In genomic region chr20:290081-290831, GRCh38 we compare ENCODE assay signal across 1 cellular context.
A peak's percentile ranks its signal among the peaks of the same experiment; 100 is the strongest.
TF ChIP-seq lines count a peak whose summit lies in the region.

Gene C20orf96 (minus strand): TSS chr20:290750. CDS start chr20:290610, 140 bp downstream.

TF ChIP-seq in HepG2, 621 proteins besides CTCF, POLR2A, EP300 and RAD21 (continued from another document and continues in another):
- TF ChIP-seq, protein P1, sequence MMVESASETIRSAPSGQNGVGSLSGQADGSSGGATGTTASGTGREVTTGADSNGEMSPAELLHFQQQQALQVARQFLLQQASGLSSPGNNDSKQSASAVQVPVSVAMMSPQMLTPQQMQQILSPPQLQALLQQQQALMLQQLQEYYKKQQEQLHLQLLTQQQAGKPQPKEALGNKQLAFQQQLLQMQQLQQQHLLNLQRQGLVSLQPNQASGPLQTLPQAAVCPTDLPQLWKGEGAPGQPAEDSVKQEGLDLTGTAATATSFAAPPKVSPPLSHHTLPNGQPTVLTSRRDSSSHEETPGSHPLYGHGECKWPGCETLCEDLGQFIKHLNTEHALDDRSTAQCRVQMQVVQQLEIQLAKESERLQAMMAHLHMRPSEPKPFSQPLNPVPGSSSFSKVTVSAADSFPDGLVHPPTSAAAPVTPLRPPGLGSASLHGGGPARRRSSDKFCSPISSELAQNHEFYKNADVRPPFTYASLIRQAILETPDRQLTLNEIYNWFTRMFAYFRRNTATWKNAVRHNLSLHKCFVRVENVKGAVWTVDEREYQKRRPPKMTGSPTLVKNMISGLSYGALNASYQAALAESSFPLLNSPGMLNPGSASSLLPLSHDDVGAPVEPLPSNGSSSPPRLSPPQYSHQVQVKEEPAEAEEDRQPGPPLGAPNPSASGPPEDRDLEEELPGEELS (CRISPR knock-in tag; IDR thresholded peaks at IDR 0.05): peak; percentile 45; the same call in 1 of the 2 replicates
- TF ChIP-seq NCOA5 (CRISPR knock-in tag; IDR thresholded peaks at IDR 0.05) (no peak), NFYB (CRISPR knock-in tag; IDR thresholded peaks at IDR 0.05) (no peak), LRRFIP1 (CRISPR knock-in tag; conservative IDR thresholded peaks at IDR 0.05) (no peak), HOXA3 (CRISPR knock-in tag; IDR thresholded peaks at IDR 0.05) (peak; percentile 50), ZFP37 (CRISPR knock-in tag; IDR thresholded peaks at IDR 0.05; ENCODE audit: borderline replicate concordance) (peak; percentile 89; the same call in 1 of the 2 replicates), ZNF382 (CRISPR knock-in tag; IDR thresholded peaks at IDR 0.05; ENCODE audit: borderline replicate concordance) (no peak), ZNF530 (CRISPR knock-in tag; IDR thresholded peaks at IDR 0.05; ENCODE audit: low read depth) (peak; percentile 31; the same call in 1 of the 2 replicates), GTF2F1 (IDR thresholded peaks at IDR 0.05; ENCODE audit: low read length) (no peak), TAF15 (IDR thresholded peaks at IDR 0.05; ENCODE audit: low read depth, low read length, poor library complexity, severe bottlenecking) (no peak), SRSF1 (optimal IDR thresholded peaks at IDR 0.05; ENCODE audit: low read depth, low read length) (no peak), ZBTB43 (CRISPR knock-in tag; conservative IDR thresholded peaks at IDR 0.05) (no peak), ATF1 (CRISPR knock-in tag; IDR thresholded peaks at IDR 0.05) (peak; percentile 58; the same call in 1 of the 2 replicates), ZNF446 (CRISPR knock-in tag; IDR thresholded peaks at IDR 0.05) (no peak; the same call in 1 of the 2 replicates), TOE1 (CRISPR knock-in tag; IDR thresholded peaks at IDR 0.05) (no peak), SMAD3 (CRISPR knock-in tag; IDR thresholded peaks at IDR 0.05) (no peak; the same call in 1 of the 2 replicates), ZNF496 (CRISPR knock-in tag; IDR thresholded peaks at IDR 0.05; ENCODE audit: insufficient replicate concordance) (no peak), THYN1 (CRISPR knock-in tag; IDR thresholded peaks at IDR 0.05; ENCODE audit: borderline replicate concordance, low read depth) (0 out of 2 replicates have a peak, but pooled peaks have one; percentile 76), TEAD3 (CRISPR knock-in tag; optimal IDR thresholded peaks at IDR 0.05; ENCODE audit: borderline replicate concordance) (no peak), HOMEZ (CRISPR knock-in tag; IDR thresholded peaks at IDR 0.05; ENCODE audit: low read depth) (no peak; the same call in 1 of the 2 replicates), ZNF160 (CRISPR knock-in tag; IDR thresholded peaks at IDR 0.05) (no peak), FOXK2 (IDR thresholded peaks at IDR 0.05) (0 out of 2 replicates have a peak, but pooled peaks have one; percentile 12), POLR2AphosphoS5 (IDR thresholded peaks at IDR 0.05; ENCODE audit: low read depth, low read length) (peak; percentile 78), ZNF383 (CRISPR knock-in tag; IDR thresholded peaks at IDR 0.05; ENCODE audit: borderline replicate concordance) (no peak), ZNF331 (CRISPR knock-in tag; IDR thresholded peaks at IDR 0.05) (peak; percentile 14; the same call in 1 of the 2 replicates), NR2C2 (CRISPR knock-in tag; IDR thresholded peaks at IDR 0.05; ENCODE audit: borderline replicate concordance) (peak; percentile 59; the same call in 1 of the 2 replicates), NR2F1 (CRISPR knock-in tag; IDR thresholded peaks at IDR 0.05) (no peak), ZNF777 (CRISPR knock-in tag; IDR thresholded peaks at IDR 0.05) (peak; percentile 19; the same call in 1 of the 2 replicates), RXRB (CRISPR knock-in tag; IDR thresholded peaks at IDR 0.05; ENCODE audit: borderline replicate concordance) (peak; percentile 33; the same call in 1 of the 2 replicates), CBX1 (IDR thresholded peaks at IDR 0.05; ENCODE audit: low read depth) (peak; percentile 69), ZFP90 (CRISPR knock-in tag; IDR thresholded peaks at IDR 0.05; ENCODE audit: borderline replicate concordance) (peak; percentile 66), NONO (IDR thresholded peaks at IDR 0.05) (no peak), NONO (CRISPR knock-in tag; conservative IDR thresholded peaks at IDR 0.05) (0 out of 2 replicates have a peak, but pooled peaks have one; percentile 36), ZNF572 (CRISPR knock-in tag; IDR thresholded peaks at IDR 0.05) (peak; percentile 33; the same call in 1 of the 2 replicates), STAG1 (CRISPR knock-in tag; IDR thresholded peaks at IDR 0.05) (no peak; the same call in none of the 2 replicates), ZNF296 (CRISPR knock-in tag; conservative IDR thresholded peaks at IDR 0.05) (no peak), HNRNPUL1 (IDR thresholded peaks at IDR 0.05; ENCODE audit: low read depth, low read length) (no peak), ZNF83 (CRISPR knock-in tag; IDR thresholded peaks at IDR 0.05; ENCODE audit: borderline replicate concordance) (0 out of 2 replicates have a peak, but pooled peaks have one; percentile 33)
- TF ChIP-seq, protein P2, sequence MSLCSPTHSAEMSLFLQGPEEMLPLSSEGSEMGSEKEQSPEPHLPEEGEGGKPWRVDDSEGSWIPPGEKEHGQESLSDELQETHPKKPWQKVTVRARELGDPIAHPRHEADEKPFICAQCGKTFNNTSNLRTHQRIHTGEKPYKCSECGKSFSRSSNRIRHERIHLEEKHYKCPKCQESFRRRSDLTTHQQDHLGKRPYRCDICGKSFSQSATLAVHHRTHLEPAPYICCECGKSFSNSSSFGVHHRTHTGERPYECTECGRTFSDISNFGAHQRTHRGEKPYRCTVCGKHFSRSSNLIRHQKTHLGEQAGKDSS (CRISPR knock-in tag; IDR thresholded peaks at IDR 0.05; ENCODE audit: borderline replicate concordance, low read depth): peak; percentile 36; the same call in 1 of the 2 replicates
- TF ChIP-seq, protein P3, sequence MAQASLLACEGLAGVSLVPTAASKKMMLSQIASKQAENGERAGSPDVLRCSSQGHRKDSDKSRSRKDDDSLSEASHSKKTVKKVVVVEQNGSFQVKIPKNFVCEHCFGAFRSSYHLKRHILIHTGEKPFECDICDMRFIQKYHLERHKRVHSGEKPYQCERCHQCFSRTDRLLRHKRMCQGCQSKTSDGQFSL (CRISPR knock-in tag; IDR thresholded peaks at IDR 0.05): no peak
- TF ChIP-seq, protein P4, sequence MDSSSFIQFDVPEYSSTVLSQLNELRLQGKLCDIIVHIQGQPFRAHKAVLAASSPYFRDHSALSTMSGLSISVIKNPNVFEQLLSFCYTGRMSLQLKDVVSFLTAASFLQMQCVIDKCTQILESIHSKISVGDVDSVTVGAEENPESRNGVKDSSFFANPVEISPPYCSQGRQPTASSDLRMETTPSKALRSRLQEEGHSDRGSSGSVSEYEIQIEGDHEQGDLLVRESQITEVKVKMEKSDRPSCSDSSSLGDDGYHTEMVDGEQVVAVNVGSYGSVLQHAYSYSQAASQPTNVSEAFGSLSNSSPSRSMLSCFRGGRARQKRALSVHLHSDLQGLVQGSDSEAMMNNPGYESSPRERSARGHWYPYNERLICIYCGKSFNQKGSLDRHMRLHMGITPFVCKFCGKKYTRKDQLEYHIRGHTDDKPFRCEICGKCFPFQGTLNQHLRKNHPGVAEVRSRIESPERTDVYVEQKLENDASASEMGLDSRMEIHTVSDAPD (CRISPR knock-in tag; IDR thresholded peaks at IDR 0.05): peak; percentile 61; the same call in 1 of the 2 replicates
- TF ChIP-seq, protein P5, sequence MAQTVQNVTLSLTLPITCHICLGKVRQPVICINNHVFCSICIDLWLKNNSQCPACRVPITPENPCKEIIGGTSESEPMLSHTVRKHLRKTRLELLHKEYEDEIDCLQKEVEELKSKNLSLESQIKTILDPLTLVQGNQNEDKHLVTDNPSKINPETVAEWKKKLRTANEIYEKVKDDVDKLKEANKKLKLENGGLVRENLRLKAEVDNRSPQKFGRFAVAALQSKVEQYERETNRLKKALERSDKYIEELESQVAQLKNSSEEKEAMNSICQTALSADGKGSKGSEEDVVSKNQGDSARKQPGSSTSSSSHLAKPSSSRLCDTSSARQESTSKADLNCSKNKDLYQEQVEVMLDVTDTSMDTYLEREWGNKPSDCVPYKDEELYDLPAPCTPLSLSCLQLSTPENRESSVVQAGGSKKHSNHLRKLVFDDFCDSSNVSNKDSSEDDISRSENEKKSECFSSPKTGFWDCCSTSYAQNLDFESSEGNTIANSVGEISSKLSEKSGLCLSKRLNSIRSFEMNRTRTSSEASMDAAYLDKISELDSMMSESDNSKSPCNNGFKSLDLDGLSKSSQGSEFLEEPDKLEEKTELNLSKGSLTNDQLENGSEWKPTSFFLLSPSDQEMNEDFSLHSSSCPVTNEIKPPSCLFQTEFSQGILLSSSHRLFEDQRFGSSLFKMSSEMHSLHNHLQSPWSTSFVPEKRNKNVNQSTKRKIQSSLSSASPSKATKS (CRISPR knock-in tag; IDR thresholded peaks at IDR 0.05): no peak
- TF ChIP-seq, protein P6, sequence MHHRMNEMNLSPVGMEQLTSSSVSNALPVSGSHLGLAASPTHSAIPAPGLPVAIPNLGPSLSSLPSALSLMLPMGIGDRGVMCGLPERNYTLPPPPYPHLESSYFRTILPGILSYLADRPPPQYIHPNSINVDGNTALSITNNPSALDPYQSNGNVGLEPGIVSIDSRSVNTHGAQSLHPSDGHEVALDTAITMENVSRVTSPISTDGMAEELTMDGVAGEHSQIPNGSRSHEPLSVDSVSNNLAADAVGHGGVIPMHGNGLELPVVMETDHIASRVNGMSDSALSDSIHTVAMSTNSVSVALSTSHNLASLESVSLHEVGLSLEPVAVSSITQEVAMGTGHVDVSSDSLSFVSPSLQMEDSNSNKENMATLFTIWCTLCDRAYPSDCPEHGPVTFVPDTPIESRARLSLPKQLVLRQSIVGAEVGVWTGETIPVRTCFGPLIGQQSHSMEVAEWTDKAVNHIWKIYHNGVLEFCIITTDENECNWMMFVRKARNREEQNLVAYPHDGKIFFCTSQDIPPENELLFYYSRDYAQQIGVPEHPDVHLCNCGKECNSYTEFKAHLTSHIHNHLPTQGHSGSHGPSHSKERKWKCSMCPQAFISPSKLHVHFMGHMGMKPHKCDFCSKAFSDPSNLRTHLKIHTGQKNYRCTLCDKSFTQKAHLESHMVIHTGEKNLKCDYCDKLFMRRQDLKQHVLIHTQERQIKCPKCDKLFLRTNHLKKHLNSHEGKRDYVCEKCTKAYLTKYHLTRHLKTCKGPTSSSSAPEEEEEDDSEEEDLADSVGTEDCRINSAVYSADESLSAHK (CRISPR knock-in tag; IDR thresholded peaks at IDR 0.05; ENCODE audit: borderline replicate concordance): no peak
